ENCODE assay signal across 8 cellular contexts in the genomic region with DNA sequence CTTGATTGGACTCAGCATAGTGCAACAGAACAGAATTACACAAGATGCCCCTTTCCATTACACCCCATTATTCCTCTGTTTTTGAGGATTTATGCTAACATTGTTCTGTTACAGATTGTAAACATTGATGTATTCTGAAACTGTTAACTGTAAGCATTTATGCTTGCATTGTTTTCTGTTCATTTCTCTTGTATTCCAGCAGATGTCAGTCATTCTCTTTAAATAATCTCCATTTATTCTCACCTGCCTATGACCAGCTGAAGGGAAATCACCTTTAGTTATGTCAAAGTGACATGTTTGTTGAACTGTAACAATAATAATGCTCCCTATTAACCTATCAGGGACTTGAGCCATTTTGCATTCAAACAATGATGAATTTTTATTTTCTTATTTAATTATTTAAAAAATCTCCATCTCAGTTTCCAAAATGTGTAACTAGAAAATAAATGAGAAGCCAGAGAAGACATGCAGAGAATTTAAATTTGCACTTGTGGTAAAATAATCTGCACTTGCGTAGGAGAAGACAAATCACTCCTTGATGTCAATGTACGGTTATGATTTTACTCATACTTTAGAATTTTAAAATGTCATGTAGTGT. TPM values are rescaled to one million over a fixed set of nuclear protein-coding genes. Genes with fewer than 3 reads are reported as not detected.
DNase-seq lines count a peak whose midpoint lies in the region; ATAC-seq and TF ChIP-seq lines count a peak whose summit lies in the region.

No MANE protein-coding gene starts in this region.

- DNase-seq in AML-193 (lab: John Stamatoyannopoulos, UW) = peak; percentile 4 to 13
- peak; percentile 56 for DNase-seq in NCI-H748 treated with DMSO at 0.1 percent for 48 hours (lab: John Stamatoyannopoulos, UW)
- peak; percentile 40 for DNase-seq in fibroblast of mammary gland (ENCODE audit: low read depth)
- DNase-seq in posterior vena cava (ENCODE audit: low spot score) = no peak
- DNase-seq in stimulated activated CD4-positive, alpha-beta T cell treated with anti-CD3 and anti-CD28 coated beads, Interleukin-15, amount 100 ng/mL, for 24 hours = no peak
- DNase-seq in NOMO-1 treated with dmso at 0.1 percent for 144 hours (lab: John Stamatoyannopoulos, UW; ENCODE audit: unreplicated experiment) = no peak

- TF ChIP-seq CTCF in fibroblast of mammary gland (conservative IDR thresholded peaks at IDR 0.05; ENCODE audit: control insufficient read depth, insufficient read depth, low read depth, low read length) = peak; percentile 56

- H3K4me3 ChIP-seq in fibroblast of mammary gland (ENCODE audit: control insufficient read depth, low read depth, low read length) = no peak overlapping the region

- ATAC-seq in GM18867 (IDR thresholded peaks at IDR 0.05; ENCODE audit: unreplicated experiment) (peak; percentile 80), HG02938 (IDR thresholded peaks at IDR 0.05; ENCODE audit: unreplicated experiment) (peak; percentile 85)

- intact Hi-C loops in posterior vena cava (cut with DNase I) = no loop called here

RNA-seq across cellular contexts. Expression of a gene that starts 58.0 kb away (rescaled TPM):
- 100 to 1,000 TPM; 127 to 184 TPM for total RNA-seq in posterior vena cava

Comparison
In these comparisons a context has a peak if more than half of its experiments do, and no peak if none do; other contexts are left out.
1. DNase-seq: peak in AML-193 (2 of 2), NCI-H748 treated with DMSO at 0.1 percent for 48 hours (single experiment) and fibroblast of mammary gland (single experiment); none in posterior vena cava (single experiment), stimulated activated CD4-positive, alpha-beta T cell treated with anti-CD3 and anti-CD28 coated beads, Interleukin-15, amount 100 ng/mL, for 24 hours (single experiment) and NOMO-1 treated with dmso at 0.1 percent for 144 hours (single experiment).